Comparison of ENCODE assay signal across 8 cellular contexts in genomic region chr9:126615251-126615790, GRCh38. TPM values are rescaled to one million over a fixed set of nuclear protein-coding genes. Genes with fewer than 3 reads are reported as not detected.
A peak's percentile ranks its signal among the peaks of the same experiment; 100 is the strongest.
DNase-seq lines count a peak whose midpoint lies in the region; TF ChIP-seq lines count a peak whose summit lies in the region.

No MANE protein-coding gene starts in this region.

- intact Hi-C loops in sigmoid colon (cut with DNase I): no loop called here

- H3K79me2 ChIP-seq in fibroblast of lung (ENCODE audit: control insufficient read depth, insufficient read depth, low read length): no peaks in the 10 kb centered on the region

- WGBS in sigmoid colon, 2 donors: 2 to 3% methylated on average over 61 of the region's 61 CpGs

- H3K9ac ChIP-seq in fibroblast of lung (ENCODE audit: insufficient read depth, low read length): no peak overlapping the region

- TF ChIP-seq CTCF in fibroblast of lung (conservative IDR thresholded peaks at IDR 0.05 in 1 of 2, IDR thresholded peaks at IDR 0.05 in 1 of 2; ENCODE audit: low read depth in 1 of 2, low read length in 2 of 2) (no peak), sigmoid colon (IDR thresholded peaks at IDR 0.05) (no peak)

- no peak for TF ChIP-seq POLR2A in sigmoid colon (IDR thresholded peaks at IDR 0.05)

- no peak for TF ChIP-seq EP300 in sigmoid colon (IDR thresholded peaks at IDR 0.05)

- H2AFZ ChIP-seq in fibroblast of lung (ENCODE audit: low read length): no peak overlapping the region

- no peaks in the 10 kb centered on the region for H4K20me1 ChIP-seq in fibroblast of lung (ENCODE audit: control insufficient read depth, extremely low read depth, insufficient read depth, low read length)

- H3K27me3 ChIP-seq in fibroblast of lung (ENCODE audit: control insufficient read depth, insufficient read depth, low read length): peaks cover 80% of the 10 kb centered on the region
- peaks cover 71 to 96% (median 88%) of the 10 kb centered on the region in 3 donors for H3K27me3 ChIP-seq in sigmoid colon

- H3K4me3 ChIP-seq in fibroblast of lung (replicated peaks in 1 of 4; ENCODE audit: control extremely low read depth in 1 of 4, insufficient read depth in 1 of 4, low read depth in 3 of 4, low read length in 4 of 4) (no peak overlapping the region), sigmoid colon (peak overlapping the region in 3 of 4 donors; percentile 1 to 22 (median 15))

- DNase-seq in NOMO-1 treated with DMSO at 0.1 percent for 48 hours (lab: John Stamatoyannopoulos, UW; ENCODE audit: unreplicated experiment): peak; percentile 32
- no peak for DNase-seq in NOMO-1 treated with dmso at 0.1 percent for 144 hours (lab: John Stamatoyannopoulos, UW; ENCODE audit: unreplicated experiment)
- DNase-seq in NCI-H748 (lab: John Stamatoyannopoulos, UW; ENCODE audit: unreplicated experiment): peak; percentile 79
- DNase-seq in fibroblast of lung (ENCODE audit: low read depth in 2 of 2): peak; percentile 7 to 29
- DNase-seq in sigmoid colon: no peak
- no peak for DNase-seq in SW480 (ENCODE audit: low spot score)
- no peak for DNase-seq in cerebellar nuclear complex (lab: John Stamatoyannopoulos, UW)
- no peak for DNase-seq in mesenteric fat pad (ENCODE audit: low spot score)

- H3K4me1 ChIP-seq in fibroblast of lung (ENCODE audit: control insufficient read depth, extremely low read depth, insufficient read depth, low read length) (no peaks in the 10 kb centered on the region), sigmoid colon (peaks cover 0 to 59% (median 55%) of the 10 kb centered on the region in 4 donors)

- H3K9me3 ChIP-seq in fibroblast of lung (ENCODE audit: control insufficient read depth, insufficient read depth, low read depth, low read length) (no peaks in the 10 kb centered on the region), sigmoid colon (no peaks in the 10 kb centered on the region)

- H3K4me2 ChIP-seq in fibroblast of lung (ENCODE audit: extremely low read depth, insufficient read depth, low read length): no peak overlapping the region

- no peak overlapping the region for H3K27ac ChIP-seq in fibroblast of lung (ENCODE audit: insufficient read depth, low read length)
- H3K27ac ChIP-seq in sigmoid colon: no peak overlapping the region

- H3K36me3 ChIP-seq in fibroblast of lung (ENCODE audit: control insufficient read depth, insufficient read depth, low read length) (no peaks in the 10 kb centered on the region), sigmoid colon (no peaks in the 10 kb centered on the region)

RNA-seq across cellular contexts. Expression of gene LMX1B, which starts 1.6 kb away (rescaled TPM):
- total RNA-seq in fibroblast of lung (not detected in 2 replicates), sigmoid colon (1 to 10 TPM in 1 of 4 donors, under 1 TPM in 3; 0.14 to 1.4 (median 0.36) TPM), mesenteric fat pad (0.77 TPM)
- polyA plus RNA-seq in fibroblast of lung (not detected in 2 replicates), sigmoid colon (under 1 TPM in 1 of 3 donors, not detected in 2; 0.12 TPM)
- polyA plus RNA-seq in fibroblast of lung (2012): not detected in 2 replicates
- 0.41 TPM in 1 of 2 replicates, not detected in the other for polyA minus RNA-seq in fibroblast of lung (ENCODE audit: low replicate concordance)

Comparison
In these comparisons a context has a peak if more than half of its experiments do, and no peak if none do; other contexts are left out.
1. DNase-seq: peak in NOMO-1 treated with DMSO at 0.1 percent for 48 hours (single experiment), NCI-H748 (single experiment) and fibroblast of lung (2 of 2); none in NOMO-1 treated with dmso at 0.1 percent for 144 hours (single experiment), sigmoid colon (single experiment), SW480 (single experiment), cerebellar nuclear complex (0 of 2) and mesenteric fat pad (single experiment).
2. H3K4me3 ChIP-seq: peak in sigmoid colon (3 of 4); none in fibroblast of lung (0 of 4).